Comparison of ENCODE assay signal across 13 cellular contexts in genomic region chr7:136183981-136184380, GRCh38.
DNase-seq lines count a peak whose midpoint lies in the region; ATAC-seq and TF ChIP-seq lines count a peak whose summit lies in the region.
"Had no signal": no experiment of that assay in that cellular context is flagged by ENCODE, and none has a peak within 500 bp of the region (broad histone marks: within the 10 kb centered on the region; RNA-seq: fewer than 3 reads in every experiment).

No MANE protein-coding gene starts in this region.

- ATAC-seq in HG02870 (IDR thresholded peaks at IDR 0.05; ENCODE audit: unreplicated experiment): no peak

- TF ChIP-seq CTCF in AG09319 (IDR thresholded peaks at IDR 0.05; ENCODE audit: low read depth, low read length): peak; percentile 7
- TF ChIP-seq CTCF in brain microvascular endothelial cell (IDR thresholded peaks at IDR 0.05; ENCODE audit: low read depth, low read length, missing control alignments): peak; percentile 52

- in situ Hi-C loops in brain microvascular endothelial cell (cut with HindIII; ENCODE audit: low pct_ligation_motif_present, low sequenced_read_pairs): no loop called here

- DNase-seq in AG09319 (ENCODE audit: extremely low read depth, low read depth): no peak
- DNase-seq in Kasumi-1 (lab: John Stamatoyannopoulos, UW): peak; percentile 6 to 25
- no peak for DNase-seq in brain microvascular endothelial cell
- DNase-seq in medulla oblongata (ENCODE audit: extremely low spot score): peak; percentile 29
- no peak for DNase-seq in stimulated activated CD4-positive, alpha-beta T cell treated with anti-CD3 and anti-CD28 coated beads, Interleukin-4, amount 100 ng/mL, for 24 hours
- DNase-seq in activated gamma-delta T cell (lab: John Stamatoyannopoulos, UW): no peak
- DNase-seq in NCI-H1417 treated with DMSO at 0.1 percent for 48 hours (lab: John Stamatoyannopoulos, UW): no peak
- DNase-seq: activated naive CD8-positive, alpha-beta T cell treated with anti-CD3 and anti-CD28 coated beads for 36 hours; dorsolateral prefrontal cortex; mammary epithelial cell; NCI-H446; Right ventricle myocardium superior had no signal

- no peaks in the 10 kb centered on the region for H3K36me3 ChIP-seq in brain microvascular endothelial cell (replicated peaks)

- no peak overlapping the region for H3K27ac ChIP-seq in brain microvascular endothelial cell
- H3K27ac ChIP-seq: dorsolateral prefrontal cortex had no signal

- H3K27me3 ChIP-seq in brain microvascular endothelial cell (replicated peaks): no peaks in the 10 kb centered on the region
- H3K27me3 ChIP-seq: dorsolateral prefrontal cortex had no signal

- no peak overlapping the region for H3K4me3 ChIP-seq in brain microvascular endothelial cell (ENCODE audit: low read depth, low read length)

Comparison
In these comparisons a context has a peak if more than half of its experiments do, and no peak if none do; other contexts are left out.
1. DNase-seq: peak in Kasumi-1 (2 of 2) and medulla oblongata (single experiment); none in AG09319 (single experiment), brain microvascular endothelial cell (single experiment), stimulated activated CD4-positive, alpha-beta T cell treated with anti-CD3 and anti-CD28 coated beads, Interleukin-4, amount 100 ng/mL, for 24 hours (single experiment), activated gamma-delta T cell (single experiment) and NCI-H1417 treated with DMSO at 0.1 percent for 48 hours (single experiment).